In the genomic region with DNA sequence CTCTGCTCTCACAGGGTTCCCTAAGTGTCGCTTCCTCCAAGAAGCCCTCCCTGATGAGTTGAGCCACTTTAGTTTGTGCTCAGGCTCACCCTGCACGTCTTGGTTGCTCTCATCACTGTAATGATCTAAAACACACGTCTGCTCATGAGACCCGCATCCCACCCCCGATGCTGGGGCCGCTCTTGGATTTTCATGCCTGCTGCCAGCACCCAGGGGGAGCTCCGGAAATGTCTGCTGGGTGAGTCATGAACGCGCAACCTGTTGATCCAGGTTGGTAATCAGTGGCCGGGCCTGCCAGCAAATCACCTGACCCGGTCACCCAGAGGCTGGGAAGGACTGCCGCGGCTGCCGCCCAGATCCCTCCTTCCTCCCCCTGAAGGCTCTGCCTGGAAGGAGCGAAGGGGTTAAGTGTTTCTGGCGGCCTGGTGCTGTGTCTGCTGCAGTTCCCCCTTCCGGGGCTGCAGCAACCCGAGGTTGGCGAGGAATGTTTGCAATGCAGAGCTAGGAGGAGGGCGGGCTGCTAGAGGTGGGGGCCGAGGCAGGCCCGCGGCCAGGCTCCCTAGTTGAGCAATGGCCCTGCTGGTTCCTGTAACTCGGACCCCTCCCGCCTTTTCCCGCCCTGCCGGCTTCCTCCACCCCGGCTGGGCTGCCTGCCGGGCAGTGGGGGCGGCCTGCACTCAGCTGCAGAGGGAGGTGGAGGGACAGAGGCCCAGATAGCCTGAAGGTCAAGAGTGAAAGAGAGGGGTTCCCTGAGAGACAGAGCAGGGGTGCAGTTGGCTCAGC, we compare ENCODE assay signal across 9 cellular contexts.
A peak's percentile ranks its signal among the peaks of the same experiment; 100 is the strongest.
DNase-seq lines count a peak whose midpoint lies in the region; ATAC-seq, FAIRE-seq and TF ChIP-seq lines count a peak whose summit lies in the region.
"Had no signal": no experiment of that assay in that cellular context is flagged by ENCODE, and none has a peak within 500 bp of the region (broad histone marks: within the 10 kb centered on the region; RNA-seq: fewer than 3 reads in every experiment).

No MANE protein-coding gene starts in this region.

- 5 to 10% methylated on average over 30 of the region's 30 CpGs for WGBS in lung, 2 donors
- WGBS in suprapubic skin, result 10% methylated on average over 10 of the region's 30 CpGs

- intact Hi-C loops in endothelial cell of umbilical vein (cut with micrococcal nuclease), result loop anchor here (1.0 to 10.0 kb wide), 3 partner anchors 129 to 218 kb away; no protein-coding TSS in a partner anchor

- H3K4me3 ChIP-seq in KMS-11 (IDR thresholded peaks at IDR 0.05; ENCODE audit: insufficient read depth, low read depth, low read length), result no peak overlapping the region
- H3K4me3 ChIP-seq in endothelial cell of umbilical vein (replicated peaks in 1 of 3; ENCODE audit: insufficient read depth in 1 of 3, low read depth in 1 of 3, low read length in 3 of 3), result no peak overlapping the region
- H3K4me3 ChIP-seq in lung, result no peak overlapping the region
- peak overlapping the region; percentile 23 for H3K4me3 ChIP-seq in suprapubic skin

- FAIRE-seq in endothelial cell of umbilical vein (lab: Jason Lieb, UNC), result peak; percentile 80

- dilution Hi-C loops in endothelial cell of umbilical vein (cut with MboI; ENCODE audit: extremely low pct_ligation_motif_present, low sequenced_read_pairs), result no loop called here

- no peaks in the 10 kb centered on the region for H3K27me3 ChIP-seq in KMS-11 (ENCODE audit: insufficient read depth, low read depth)
- no peaks in the 10 kb centered on the region for H3K27me3 ChIP-seq in endothelial cell of umbilical vein (ENCODE audit: control insufficient read depth in 2 of 2, insufficient read depth in 2 of 2, low read length in 2 of 2)
- no peaks in the 10 kb centered on the region for H3K27me3 ChIP-seq in lung (ENCODE audit: control insufficient read depth, insufficient read depth)
- H3K27me3 ChIP-seq in suprapubic skin, result no peaks in the 10 kb centered on the region

- no peak for TF ChIP-seq POLR2A in endothelial cell of umbilical vein (IDR thresholded peaks at IDR 0.05; ENCODE audit: low read depth, low read length)
- peak in 1 of 2 donors; percentile 4 for TF ChIP-seq POLR2A in suprapubic skin (IDR thresholded peaks at IDR 0.05)

- no TSS peak for BruUV-seq in endothelial cell of umbilical vein (replicated peaks; lab: Mats Ljungman, UMichigan)

- POLR2A ChIA-PET in endothelial cell of umbilical vein (lab: Charles Lee), result interaction anchor here (1.2 kb wide), 1 partner anchor 156 kb away, joined by 5 read pairs; the partner anchor contains the start of gene IER5L

- H3K9ac ChIP-seq in KMS-11 (peak overlapping the region; percentile 27; the same call in 1 of the 2 replicates), endothelial cell of umbilical vein (replicated peaks; ENCODE audit: extremely low read depth, insufficient read depth, low read length) (peak overlapping the region; percentile 6)

- peak; percentile 85 for ATAC-seq in lung (ENCODE audit: insufficient read depth, low FRiP score)

- H3K9me1 ChIP-seq in endothelial cell of umbilical vein (replicated peaks; ENCODE audit: control insufficient read depth, extremely low read depth, insufficient read depth, low read length), result no peaks in the 10 kb centered on the region

- CTCF ChIA-PET in endothelial cell of umbilical vein (lab: Charles Lee), result interaction anchor here (1.4 to 1.7 kb wide), 4 partner anchors 8 to 195 kb away, joined by 3 to 6 read pairs (median 4); no protein-coding TSS in a partner anchor

- peak overlapping the region; percentile 52 for H3K27ac ChIP-seq in KMS-11
- peak overlapping the region; percentile 20 for H3K27ac ChIP-seq in endothelial cell of umbilical vein (ENCODE audit: insufficient read depth, low read depth, low read length)
- peak overlapping the region; percentile 67 to 79 for H3K27ac ChIP-seq in lung (ENCODE audit: low read depth in 1 of 2, low read length in 1 of 2)
- H3K27ac ChIP-seq in suprapubic skin, result peak overlapping the region; percentile 81

- H2AFZ ChIP-seq in KMS-11 (ENCODE audit: low read depth) (peak overlapping the region; percentile 2; the same call in 1 of the 2 replicates), endothelial cell of umbilical vein (ENCODE audit: low read depth, low read length) (peak overlapping the region; percentile 90)

- TF ChIP-seq EP300 in suprapubic skin (IDR thresholded peaks at IDR 0.05), result no peak

- H4K20me1 ChIP-seq in KMS-11 (ENCODE audit: insufficient read depth) (no peaks in the 10 kb centered on the region), endothelial cell of umbilical vein (replicated peaks; ENCODE audit: control insufficient read depth, extremely low read depth, insufficient read depth, low read length) (no peaks in the 10 kb centered on the region)

- H3K9me3 ChIP-seq in endothelial cell of umbilical vein (replicated peaks; ENCODE audit: control insufficient read depth, insufficient read depth, low read length) (no peaks in the 10 kb centered on the region), lung (ENCODE audit: control insufficient read depth in 2 of 2, insufficient read depth in 1 of 2, low read length in 1 of 2) (peaks cover 0 to 4% of the 10 kb centered on the region in 2 donors), suprapubic skin (peaks cover 6% of the 10 kb centered on the region)

- peak; percentile 83 for DNase-seq in COLO829 (ENCODE audit: low spot score)
- peak; percentile 75 for DNase-seq in UCSD-AML1 (lab: John Stamatoyannopoulos, UW; ENCODE audit: unreplicated experiment)
- peak; percentile 49 for DNase-seq in endothelial cell of umbilical vein (ENCODE audit: low read depth, low spot score)
- DNase-seq in lung (ENCODE audit: low spot score), result peak; percentile 94
- peak; percentile 94 to 95 for DNase-seq in suprapubic skin (ENCODE audit: low spot score in 2 of 2)
- no peak for DNase-seq in NCI-H128 (lab: John Stamatoyannopoulos, UW; ENCODE audit: unreplicated experiment)
- DNase-seq in NCI-H187 (lab: John Stamatoyannopoulos, UW), result no peak
- DNase-seq: stimulated activated naive B cell treated with anti-CD40 and anti-IgM and Interleukin-4, amounts not matched to agents 10 μg/mL and 1 μg/mL and 100 μg/mL, for 72 hours had no signal

- H3K4me2 ChIP-seq in KMS-11, result peak overlapping the region; percentile 56
- peak overlapping the region; percentile 0 for H3K4me2 ChIP-seq in endothelial cell of umbilical vein (ENCODE audit: insufficient read depth, low read length)

- H3K4me1 ChIP-seq in KMS-11 (ENCODE audit: low read depth, poor library complexity, severe bottlenecking) (peaks cover 51% of the 10 kb centered on the region), endothelial cell of umbilical vein (ENCODE audit: control insufficient read depth, extremely low read depth, insufficient read depth, low read length) (peaks cover 19% of the 10 kb centered on the region), lung (ENCODE audit: control insufficient read depth in 2 of 2, insufficient read depth in 2 of 2, low read length in 2 of 2) (peaks cover 0 to 16% of the 10 kb centered on the region in 2 donors), suprapubic skin (peaks cover 67% of the 10 kb centered on the region)

- H3K79me2 ChIP-seq in KMS-11 (ENCODE audit: insufficient read depth, low read depth) (no peaks in the 10 kb centered on the region), endothelial cell of umbilical vein (ENCODE audit: control insufficient read depth, insufficient read depth, low read length) (no peaks in the 10 kb centered on the region)

- H3K36me3 ChIP-seq in KMS-11 (ENCODE audit: insufficient read depth), result no peaks in the 10 kb centered on the region
- no peaks in the 10 kb centered on the region for H3K36me3 ChIP-seq in endothelial cell of umbilical vein (ENCODE audit: control insufficient read depth in 2 of 2, extremely low read depth in 1 of 2, insufficient read depth in 2 of 2, low read length in 2 of 2)
- no peaks in the 10 kb centered on the region for H3K36me3 ChIP-seq in lung (ENCODE audit: control insufficient read depth in 2 of 2, insufficient read depth in 2 of 2, low read length in 2 of 2)
- H3K36me3 ChIP-seq in suprapubic skin, result no peaks in the 10 kb centered on the region

- TF ChIP-seq CTCF in KMS-11 (conservative IDR thresholded peaks at IDR 0.05; ENCODE audit: low read depth, low read length) (no peak), endothelial cell of umbilical vein (IDR thresholded peaks at IDR 0.05; ENCODE audit: extremely low read depth in 1 of 2, insufficient read depth in 1 of 2, low read depth in 1 of 2, low read length in 2 of 2) (no peak), lung (IDR thresholded peaks at IDR 0.05; ENCODE audit: control extremely low read depth, extremely low read depth) (no peak), suprapubic skin (IDR thresholded peaks at IDR 0.05) (peak in 1 of 2 donors; percentile 8)

TF ChIP-seq in endothelial cell of umbilical vein, 7 proteins besides CTCF, POLR2A, EP300 and RAD21:
- TF ChIP-seq FOS (IDR thresholded peaks at IDR 0.05; ENCODE audit: borderline replicate concordance, insufficient read depth, low read length), result peak; percentile 15
- TF ChIP-seq JUN (IDR thresholded peaks at IDR 0.05; ENCODE audit: borderline replicate concordance, insufficient read depth, insufficient read length, low read depth), result no peak
TF ChIP-seq in endothelial cell of umbilical vein: peak in this region for 1.

Comparison
In these comparisons a context has a peak if more than half of its experiments do, and no peak if none do; other contexts are left out.
1. DNase-seq: peak in COLO829 (single experiment), UCSD-AML1 (single experiment), endothelial cell of umbilical vein (single experiment), lung (single experiment) and suprapubic skin (2 of 2); none in NCI-H128 (single experiment) and NCI-H187 (0 of 2).
2. H3K27ac ChIP-seq: peak in every context shown above with its lines; median percentile 81 in suprapubic skin; 73 in lung; 52 in KMS-11; 20 in endothelial cell of umbilical vein.